In the genomic region with DNA sequence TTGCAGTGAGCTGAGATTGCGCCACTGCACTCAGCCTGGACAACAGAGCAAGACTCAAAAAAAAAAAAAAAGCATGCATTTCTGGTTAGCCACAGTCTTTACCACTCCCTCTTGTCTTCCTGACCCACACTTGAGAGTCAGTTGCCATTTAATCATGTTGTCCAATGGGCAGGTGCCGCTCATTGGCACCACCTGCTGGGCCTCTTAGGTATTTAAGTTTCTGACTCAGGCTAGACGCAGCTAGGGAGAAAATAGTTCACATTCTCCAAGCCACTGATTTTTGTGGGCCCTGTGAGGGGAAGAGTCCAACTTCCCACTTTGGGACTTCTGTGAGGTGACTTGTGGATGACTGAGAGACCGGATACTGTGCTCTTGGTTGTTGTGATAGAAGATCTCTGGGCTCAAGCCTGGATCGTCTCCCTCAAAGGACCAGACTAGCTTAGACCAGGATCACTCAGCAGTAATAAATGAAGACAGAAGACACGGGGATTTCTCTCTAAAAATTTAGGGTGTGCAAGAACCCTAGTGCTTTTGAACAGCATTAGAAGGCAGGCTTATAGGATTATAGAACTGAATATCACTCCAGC, we compare ENCODE assay signal across 8 cellular contexts. TPM values are rescaled to one million over a fixed set of nuclear protein-coding genes. Genes with fewer than 3 reads are reported as not detected.
DNase-seq lines count a peak whose midpoint lies in the region; ATAC-seq and TF ChIP-seq lines count a peak whose summit lies in the region.

No MANE protein-coding gene starts in this region.

- ATAC-seq in GM19452 (IDR thresholded peaks at IDR 0.05; ENCODE audit: unreplicated experiment) (peak; percentile 82), HG02763 (IDR thresholded peaks at IDR 0.05; ENCODE audit: unreplicated experiment) (no peak)
- ATAC-seq in activated naive CD8-positive, alpha-beta T cell treated with anti-CD3 and anti-CD28 coated beads, Interleukin-2, amount 50 U/mL, for 24 hours = peak; percentile 46

- TF ChIP-seq CTCF in LNCaP clone FGC (IDR thresholded peaks at IDR 0.05; ENCODE audit: control insufficient read depth, extremely low read depth, insufficient read depth) (peak; percentile 73), nephron progenitor cell (IDR thresholded peaks at IDR 0.05) (no peak)

- H3K27ac Mint-ChIP-seq in activated naive CD8-positive, alpha-beta T cell treated with anti-CD3 and anti-CD28 coated beads, Interleukin-2, amount 50 U/mL, for 24 hours = no peak overlapping the region
- no peak overlapping the region for H3K27ac Mint-ChIP-seq in nephron progenitor cell
- H3K27ac Mint-ChIP-seq in activated T-helper 2 cell treated with anti-CD3 and anti-CD28 coated beads, Interferon-gamma antibody, Interleukin-2, Interleukin-4, amounts not matched to agents 10 μg/mL and 5 μg/mL and 100 μg/mL, durations not matched to agents 14 hours and 24 hours and 36 hours = no peak overlapping the region

- no peak overlapping the region for H3K4me3 ChIP-seq in LNCaP clone FGC (ENCODE audit: low read depth, low read length)

- no peaks in the 10 kb centered on the region for H3K36me3 Mint-ChIP-seq in activated naive CD8-positive, alpha-beta T cell treated with anti-CD3 and anti-CD28 coated beads, Interleukin-2, amount 50 U/mL, for 24 hours (ENCODE audit: low read depth)
- H3K36me3 Mint-ChIP-seq in nephron progenitor cell (ENCODE audit: low read depth) = no peaks in the 10 kb centered on the region
- no peaks in the 10 kb centered on the region for H3K36me3 Mint-ChIP-seq in activated T-helper 2 cell treated with anti-CD3 and anti-CD28 coated beads, Interferon-gamma antibody, Interleukin-2, Interleukin-4, amounts not matched to agents 10 μg/mL and 5 μg/mL and 100 μg/mL, durations not matched to agents 14 hours and 24 hours and 36 hours (ENCODE audit: low read depth)

- DNase-seq in ELR (ENCODE audit: low read depth) (peak; percentile 59), LNCaP clone FGC (ENCODE audit: low read depth) (no peak), nephron progenitor cell (peak; percentile 18), GDM1 (lab: John Stamatoyannopoulos, UW) (no peak)
- DNase-seq in activated naive CD8-positive, alpha-beta T cell treated with anti-CD3 and anti-CD28 coated beads, Interleukin-2, amount 50 U/mL, for 24 hours = peak; percentile 42
- DNase-seq in activated T-helper 2 cell treated with anti-CD3 and anti-CD28 coated beads, Interferon-gamma antibody, Interleukin-2, Interleukin-4, amounts not matched to agents 10 μg/mL and 5 μg/mL and 100 μg/mL, durations not matched to agents 14 hours and 24 hours and 36 hours (ENCODE audit: low spot score) = no peak

- peaks cover 12% of the 10 kb centered on the region for H3K27me3 Mint-ChIP-seq in activated naive CD8-positive, alpha-beta T cell treated with anti-CD3 and anti-CD28 coated beads, Interleukin-2, amount 50 U/mL, for 24 hours
- peaks cover 4% of the 10 kb centered on the region for H3K27me3 Mint-ChIP-seq in nephron progenitor cell (ENCODE audit: low read depth, poor library complexity)
- no peaks in the 10 kb centered on the region for H3K27me3 Mint-ChIP-seq in activated T-helper 2 cell treated with anti-CD3 and anti-CD28 coated beads, Interferon-gamma antibody, Interleukin-2, Interleukin-4, amounts not matched to agents 10 μg/mL and 5 μg/mL and 100 μg/mL, durations not matched to agents 14 hours and 24 hours and 36 hours (ENCODE audit: low read depth)

- intact Hi-C loops in activated T-helper 2 cell treated with anti-CD3 and anti-CD28 coated beads, Interferon-gamma antibody, Interleukin-2, Interleukin-4, amounts not matched to agents 10 μg/mL and 5 μg/mL and 100 μg/mL, durations not matched to agents 14 hours and 24 hours and 36 hours (cut with micrococcal nuclease) = loop anchor here (10.0 kb wide), 1 partner anchor 210 kb away; no protein-coding TSS in a partner anchor

- H3K9me3 Mint-ChIP-seq in activated naive CD8-positive, alpha-beta T cell treated with anti-CD3 and anti-CD28 coated beads, Interleukin-2, amount 50 U/mL, for 24 hours = peaks cover 3% of the 10 kb centered on the region
- peaks cover 14% of the 10 kb centered on the region for H3K9me3 Mint-ChIP-seq in nephron progenitor cell
- no peaks in the 10 kb centered on the region for H3K9me3 Mint-ChIP-seq in activated T-helper 2 cell treated with anti-CD3 and anti-CD28 coated beads, Interferon-gamma antibody, Interleukin-2, Interleukin-4, amounts not matched to agents 10 μg/mL and 5 μg/mL and 100 μg/mL, durations not matched to agents 14 hours and 24 hours and 36 hours

- no peaks in the 10 kb centered on the region for H3K4me1 Mint-ChIP-seq in activated naive CD8-positive, alpha-beta T cell treated with anti-CD3 and anti-CD28 coated beads, Interleukin-2, amount 50 U/mL, for 24 hours
- no peaks in the 10 kb centered on the region for H3K4me1 Mint-ChIP-seq in nephron progenitor cell
- no peaks in the 10 kb centered on the region for H3K4me1 Mint-ChIP-seq in activated T-helper 2 cell treated with anti-CD3 and anti-CD28 coated beads, Interferon-gamma antibody, Interleukin-2, Interleukin-4, amounts not matched to agents 10 μg/mL and 5 μg/mL and 100 μg/mL, durations not matched to agents 14 hours and 24 hours and 36 hours (ENCODE audit: low read depth)

- H3K4me3 Mint-ChIP-seq in activated naive CD8-positive, alpha-beta T cell treated with anti-CD3 and anti-CD28 coated beads, Interleukin-2, amount 50 U/mL, for 24 hours = no peak overlapping the region
- H3K4me3 Mint-ChIP-seq in nephron progenitor cell = no peak overlapping the region
- H3K4me3 Mint-ChIP-seq in activated T-helper 2 cell treated with anti-CD3 and anti-CD28 coated beads, Interferon-gamma antibody, Interleukin-2, Interleukin-4, amounts not matched to agents 10 μg/mL and 5 μg/mL and 100 μg/mL, durations not matched to agents 14 hours and 24 hours and 36 hours (ENCODE audit: low read depth) = no peak overlapping the region

RNA-seq across cellular contexts. Expression of a gene that starts 26.8 kb away (rescaled TPM):
- not detected in 2 replicates for total RNA-seq in activated T-helper 2 cell treated with anti-CD3 and anti-CD28 coated beads, Interferon-gamma antibody, Interleukin-2, Interleukin-4, amounts not matched to agents 10 μg/mL and 5 μg/mL and 100 μg/mL, durations not matched to agents 14 hours and 24 hours and 36 hours

Comparison
In these comparisons a context has a peak if more than half of its experiments do, and no peak if none do; other contexts are left out.
1. DNase-seq: peak in ELR (single experiment), activated naive CD8-positive, alpha-beta T cell treated with anti-CD3 and anti-CD28 coated beads, Interleukin-2, amount 50 U/mL, for 24 hours (single experiment) and nephron progenitor cell (single experiment); none in LNCaP clone FGC (single experiment), activated T-helper 2 cell treated with anti-CD3 and anti-CD28 coated beads, Interferon-gamma antibody, Interleukin-2, Interleukin-4, amounts not matched to agents 10 μg/mL and 5 μg/mL and 100 μg/mL, durations not matched to agents 14 hours and 24 hours and 36 hours (single experiment) and GDM1 (single experiment).